In the genomic region with DNA sequence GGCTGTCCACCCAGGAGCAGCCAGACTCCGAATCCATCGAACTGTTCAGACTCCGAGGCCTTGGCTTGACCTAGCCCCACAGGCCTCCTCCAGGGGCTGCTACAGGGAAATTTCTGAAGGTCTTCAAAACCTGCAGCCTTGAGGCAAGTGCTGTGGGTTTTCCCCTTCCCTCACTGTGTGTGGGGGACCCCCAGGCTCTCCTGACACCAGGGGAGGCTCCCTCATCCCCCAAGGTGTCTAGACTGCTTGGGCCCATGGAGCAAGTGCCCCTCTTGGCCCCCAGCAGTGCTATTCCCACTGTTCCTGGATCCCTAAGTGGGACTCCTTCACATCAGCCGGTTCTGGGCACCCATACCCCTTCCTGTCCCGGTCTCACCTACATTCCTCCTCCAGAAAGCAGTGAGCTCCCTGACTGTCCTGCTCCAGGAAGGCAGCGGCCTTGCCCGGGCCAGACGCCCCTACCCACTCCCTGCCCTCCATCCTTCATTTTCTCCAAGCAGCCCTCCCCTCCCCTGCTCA, we compare ENCODE assay signal across 8 cellular contexts. TPM values are rescaled to one million over a fixed set of nuclear protein-coding genes. Genes with fewer than 3 reads are reported as not detected.
DNase-seq lines count a peak whose midpoint lies in the region; ATAC-seq and TF ChIP-seq lines count a peak whose summit lies in the region.

No MANE protein-coding gene starts in this region.

- H3K4me2 ChIP-seq in HCT116 (ENCODE audit: low read length), result peak overlapping the region; percentile 98

- DNase-seq in HCT116 (ENCODE audit: low read depth, low spot score) (no peak), immature natural killer cell (no peak), middle frontal gyrus (ENCODE audit: extremely low spot score, low spot score) (no peak), NCI-H510A (lab: John Stamatoyannopoulos, UW) (no peak)
- no peak for DNase-seq in activated naive CD4-positive, alpha-beta T cell treated with anti-CD3 and anti-CD28 coated beads, Interleukin-2, amount 50 U/mL, for 72 hours (ENCODE audit: low spot score in 2 of 2)
- no peak for DNase-seq in stimulated activated naive CD8-positive, alpha-beta T cell treated with anti-CD3 and anti-CD28 coated beads, Interleukin-15, Interleukin-2, amounts not matched to agents 100 U/mL and 50 U/mL, for 24 hours
- DNase-seq in activated effector memory CD4-positive, alpha-beta T cell treated with anti-CD3 and anti-CD28 coated beads, Interleukin-2, amount 50 U/mL, for 16 hours, result no peak

- no peaks in the 10 kb centered on the region for H3K9me2 ChIP-seq in HCT116 (ENCODE audit: insufficient read depth)

- TF ChIP-seq RAD21 in HCT116 (IDR thresholded peaks at IDR 0.05; ENCODE audit: low read depth), result no peak

- no peak for TF ChIP-seq POLR2A in HCT116 (IDR thresholded peaks at IDR 0.05; ENCODE audit: borderline replicate concordance, extremely low read depth, insufficient read depth, insufficient read length)

- H2AFZ ChIP-seq in HCT116 (ENCODE audit: low read depth, low read length, poor library complexity, severe bottlenecking), result no peak overlapping the region

- no peaks in the 10 kb centered on the region for H3K36me3 Mint-ChIP-seq in activated naive CD4-positive, alpha-beta T cell treated with anti-CD3 and anti-CD28 coated beads, Interleukin-2, amount 50 U/mL, for 72 hours
- no peaks in the 10 kb centered on the region for H3K36me3 Mint-ChIP-seq in immature natural killer cell

- peak overlapping the region; percentile 81 for H3K27ac ChIP-seq in HCT116 (ENCODE audit: low read depth, low read length)

- H3K4me1 ChIP-seq in HCT116 (ENCODE audit: control insufficient read depth in 1 of 2, insufficient read depth in 2 of 2, low read length in 2 of 2), result peaks cover 35 to 72% of the 10 kb centered on the region in 2 experiments

- no peaks in the 10 kb centered on the region for H3K9me3 Mint-ChIP-seq in activated naive CD4-positive, alpha-beta T cell treated with anti-CD3 and anti-CD28 coated beads, Interleukin-2, amount 50 U/mL, for 72 hours
- H3K9me3 Mint-ChIP-seq in immature natural killer cell, result no peaks in the 10 kb centered on the region

- ATAC-seq in HCT116 (no peak; the same call in 1 of the 2 replicates), GM21786 (IDR thresholded peaks at IDR 0.05; ENCODE audit: unreplicated experiment) (no peak)
- ATAC-seq in activated naive CD4-positive, alpha-beta T cell treated with anti-CD3 and anti-CD28 coated beads, Interleukin-2, amount 50 U/mL, for 72 hours, result peak; percentile 2 to 9
- ATAC-seq in stimulated activated naive CD8-positive, alpha-beta T cell treated with anti-CD3 and anti-CD28 coated beads, Interleukin-15, Interleukin-2, amounts not matched to agents 100 U/mL and 50 U/mL, for 24 hours, result peak; percentile 28

- H3K36me3 ChIP-seq in HCT116 (ENCODE audit: control insufficient read depth in 1 of 2, insufficient read depth in 2 of 2, low read length in 2 of 2), result no peaks in the 10 kb centered on the region

- intact Hi-C loops in HCT116 (cut with micrococcal nuclease), result no loop called here

- no peaks in the 10 kb centered on the region for H3K27me3 ChIP-seq in HCT116 (ENCODE audit: insufficient read depth, low read length)

- H3K79me2 ChIP-seq in HCT116 (ENCODE audit: insufficient read depth, low read length), result peaks cover 10% of the 10 kb centered on the region; the same call in 1 of the 2 replicates

- POLR2A ChIA-PET in HCT116 (lab: Charles Lee), result interaction anchor here (2.3 to 3.2 kb wide), 2 partner anchors 12 to 16 kb away, joined by 8 to 31 read pairs; no protein-coding TSS in a partner anchor

- peak overlapping the region; percentile 84 for H3K9ac ChIP-seq in HCT116 (ENCODE audit: low read length)

- no peaks in the 10 kb centered on the region for H3K9me3 ChIP-seq in HCT116 (ENCODE audit: control insufficient read depth in 1 of 2, insufficient read depth in 1 of 2, low read depth in 1 of 2, low read length in 2 of 2)

- RAD21 ChIA-PET in HCT116 (lab: Charles Lee; ENCODE audit: low non-redundant PET in 1 of 2, low total read pairs in 2 of 2, uncharacterized antibody in 2 of 2, unreplicated experiment in 2 of 2), result interaction anchor here in 1 of 2 experiments (1.6 kb wide), 1 partner anchor 21 kb away, joined by 4 read pairs; no protein-coding TSS in a partner anchor

- BruUV-seq in HCT116 (replicated peaks; lab: Mats Ljungman, UMichigan), result TSS peak; percentile 35

- no peaks in the 10 kb centered on the region for H4K20me1 ChIP-seq in HCT116 (ENCODE audit: insufficient read depth)

- peaks cover 4 to 9% of the 10 kb centered on the region in 2 donors for H3K4me1 Mint-ChIP-seq in immature natural killer cell

- peak overlapping the region; percentile 80 to 84 (median 82) for H3K4me3 Mint-ChIP-seq in immature natural killer cell

- H3K27me3 Mint-ChIP-seq in immature natural killer cell (ENCODE audit: low read depth in 3 of 3), result peaks cover 0 to 4% (median 0%) of the 10 kb centered on the region in 3 donors

- peak overlapping the region; percentile 77 to 78 for H3K4me3 ChIP-seq in HCT116 (replicated peaks in 1 of 2; ENCODE audit: low read depth in 1 of 2, low read length in 2 of 2)

- CTCF ChIA-PET in HCT116 (lab: Charles Lee), result interaction anchor here (1.3 kb wide), 1 partner anchor 19 kb away, joined by 3 read pairs; no protein-coding TSS in a partner anchor

- H3K27ac Mint-ChIP-seq in activated naive CD4-positive, alpha-beta T cell treated with anti-CD3 and anti-CD28 coated beads, Interleukin-2, amount 50 U/mL, for 72 hours, result peak overlapping the region; percentile 83 to 88
- H3K27ac Mint-ChIP-seq in immature natural killer cell, result peak overlapping the region in 3 of 6 donors; percentile 59 to 77 (median 66)

- no peak for TF ChIP-seq CTCF in HCT116 (IDR thresholded peaks at IDR 0.05 in 2 of 3, conservative IDR thresholded peaks at IDR 0.05 in 1 of 3; ENCODE audit: borderline replicate concordance in 1 of 3, insufficient read depth in 1 of 3, low read depth in 2 of 3, low read length in 2 of 3)

TF ChIP-seq in HCT116, 20 proteins besides CTCF, POLR2A, EP300 and RAD21 (continues in another document):
- TF ChIP-seq EZH2phosphoT487 (IDR thresholded peaks at IDR 0.05; ENCODE audit: borderline replicate concordance), result no peak
- no peak for TF ChIP-seq JUND (IDR thresholded peaks at IDR 0.05)
- TF ChIP-seq TCF7L2 (IDR thresholded peaks at IDR 0.05; ENCODE audit: borderline replicate concordance, extremely low read depth, insufficient read depth, insufficient read length), result no peak
- TF ChIP-seq, protein P1, sequence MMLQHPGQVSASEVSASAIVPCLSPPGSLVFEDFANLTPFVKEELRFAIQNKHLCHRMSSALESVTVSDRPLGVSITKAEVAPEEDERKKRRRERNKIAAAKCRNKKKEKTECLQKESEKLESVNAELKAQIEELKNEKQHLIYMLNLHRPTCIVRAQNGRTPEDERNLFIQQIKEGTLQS (IDR thresholded peaks at IDR 0.05), result no peak
- TF ChIP-seq FOSL1 (IDR thresholded peaks at IDR 0.05; ENCODE audit: low read depth), result no peak
- TF ChIP-seq, protein P2, sequence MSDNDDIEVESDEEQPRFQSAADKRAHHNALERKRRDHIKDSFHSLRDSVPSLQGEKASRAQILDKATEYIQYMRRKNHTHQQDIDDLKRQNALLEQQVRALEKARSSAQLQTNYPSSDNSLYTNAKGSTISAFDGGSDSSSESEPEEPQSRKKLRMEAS (IDR thresholded peaks at IDR 0.05), result no peak
- TF ChIP-seq POLR2AphosphoS5 (IDR thresholded peaks at IDR 0.05; ENCODE audit: low read depth, low read length), result no peak
- no peak for TF ChIP-seq ZFX (IDR thresholded peaks at IDR 0.05)
- TF ChIP-seq, protein P3, sequence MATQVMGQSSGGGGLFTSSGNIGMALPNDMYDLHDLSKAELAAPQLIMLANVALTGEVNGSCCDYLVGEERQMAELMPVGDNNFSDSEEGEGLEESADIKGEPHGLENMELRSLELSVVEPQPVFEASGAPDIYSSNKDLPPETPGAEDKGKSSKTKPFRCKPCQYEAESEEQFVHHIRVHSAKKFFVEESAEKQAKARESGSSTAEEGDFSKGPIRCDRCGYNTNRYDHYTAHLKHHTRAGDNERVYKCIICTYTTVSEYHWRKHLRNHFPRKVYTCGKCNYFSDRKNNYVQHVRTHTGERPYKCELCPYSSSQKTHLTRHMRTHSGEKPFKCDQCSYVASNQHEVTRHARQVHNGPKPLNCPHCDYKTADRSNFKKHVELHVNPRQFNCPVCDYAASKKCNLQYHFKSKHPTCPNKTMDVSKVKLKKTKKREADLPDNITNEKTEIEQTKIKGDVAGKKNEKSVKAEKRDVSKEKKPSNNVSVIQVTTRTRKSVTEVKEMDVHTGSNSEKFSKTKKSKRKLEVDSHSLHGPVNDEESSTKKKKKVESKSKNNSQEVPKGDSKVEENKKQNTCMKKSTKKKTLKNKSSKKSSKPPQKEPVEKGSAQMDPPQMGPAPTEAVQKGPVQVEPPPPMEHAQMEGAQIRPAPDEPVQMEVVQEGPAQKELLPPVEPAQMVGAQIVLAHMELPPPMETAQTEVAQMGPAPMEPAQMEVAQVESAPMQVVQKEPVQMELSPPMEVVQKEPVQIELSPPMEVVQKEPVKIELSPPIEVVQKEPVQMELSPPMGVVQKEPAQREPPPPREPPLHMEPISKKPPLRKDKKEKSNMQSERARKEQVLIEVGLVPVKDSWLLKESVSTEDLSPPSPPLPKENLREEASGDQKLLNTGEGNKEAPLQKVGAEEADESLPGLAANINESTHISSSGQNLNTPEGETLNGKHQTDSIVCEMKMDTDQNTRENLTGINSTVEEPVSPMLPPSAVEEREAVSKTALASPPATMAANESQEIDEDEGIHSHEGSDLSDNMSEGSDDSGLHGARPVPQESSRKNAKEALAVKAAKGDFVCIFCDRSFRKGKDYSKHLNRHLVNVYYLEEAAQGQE (IDR thresholded peaks at IDR 0.05; ENCODE audit: low read depth), result no peak
- TF ChIP-seq EZH2 (IDR thresholded peaks at IDR 0.05), result no peak

RNA-seq across cellular contexts. Expression of gene PAQR7, which starts 0.8 kb away (rescaled TPM):
- total RNA-seq in HCT116 (2021; ENCODE audit: unreplicated experiment), result 13.1 TPM
- polyA plus RNA-seq in HCT116 (2012), result 12.6 and 14.9 TPM in 2 replicates
- total RNA-seq in activated naive CD4-positive, alpha-beta T cell treated with anti-CD3 and anti-CD28 coated beads, Interleukin-2, amount 50 U/mL, for 72 hours, result 1 to 10 TPM; 4.7 to 9.8 TPM
- under 1 TPM in 2 of 3 donors, not detected in 1; 0.32 to 0.35 TPM for polyA plus RNA-seq in immature natural killer cell

RNA-seq across cellular contexts. Expression of gene AUNIP, which starts 15.4 kb away (rescaled TPM):
- total RNA-seq in HCT116 (2021; ENCODE audit: unreplicated experiment), result 12.1 TPM
- polyA plus RNA-seq in HCT116 (2012), result 4.2 and 6.1 TPM in 2 replicates
- total RNA-seq in activated naive CD4-positive, alpha-beta T cell treated with anti-CD3 and anti-CD28 coated beads, Interleukin-2, amount 50 U/mL, for 72 hours, result 10 to 100 TPM in 1 of 2 donors, 1 to 10 TPM in 1; 8.6 to 10.6 TPM
- under 1 TPM in 2 of 3 donors, not detected in 1; 0.31 to 0.37 TPM for polyA plus RNA-seq in immature natural killer cell

RNA-seq across cellular contexts. Expression of gene STMN1, which starts 31.5 kb away (rescaled TPM):
- 368 TPM for total RNA-seq in HCT116 (2021; ENCODE audit: unreplicated experiment)
- 101 and 192 TPM in 2 replicates for polyA plus RNA-seq in HCT116 (2012)
- 100 to 1,000 TPM; 495 to 786 TPM for total RNA-seq in activated naive CD4-positive, alpha-beta T cell treated with anti-CD3 and anti-CD28 coated beads, Interleukin-2, amount 50 U/mL, for 72 hours
- polyA plus RNA-seq in immature natural killer cell, result 100 to 1,000 TPM; 135 to 156 (median 138) TPM

RNA-seq across cellular contexts. Expression of gene MTFR1L, which starts 54.9 kb away (rescaled TPM):
- 35.8 TPM for total RNA-seq in HCT116 (2021; ENCODE audit: unreplicated experiment)
- 31.3 and 38.4 TPM in 2 replicates for polyA plus RNA-seq in HCT116 (2012)
- total RNA-seq in activated naive CD4-positive, alpha-beta T cell treated with anti-CD3 and anti-CD28 coated beads, Interleukin-2, amount 50 U/mL, for 72 hours, result 10 to 100 TPM; 42.6 to 43.9 TPM
- polyA plus RNA-seq in immature natural killer cell, result 10 to 100 TPM; 36.0 to 66.5 (median 43.5) TPM

Comparison
In these comparisons a context has a peak if more than half of its experiments do, and no peak if none do; other contexts are left out.
1. ATAC-seq: peak in activated naive CD4-positive, alpha-beta T cell treated with anti-CD3 and anti-CD28 coated beads, Interleukin-2, amount 50 U/mL, for 72 hours (2 of 2) and stimulated activated naive CD8-positive, alpha-beta T cell treated with anti-CD3 and anti-CD28 coated beads, Interleukin-15, Interleukin-2, amounts not matched to agents 100 U/mL and 50 U/mL, for 24 hours (single experiment); none in HCT116 (single experiment) and GM21786 (single experiment).